In the genomic region with DNA sequence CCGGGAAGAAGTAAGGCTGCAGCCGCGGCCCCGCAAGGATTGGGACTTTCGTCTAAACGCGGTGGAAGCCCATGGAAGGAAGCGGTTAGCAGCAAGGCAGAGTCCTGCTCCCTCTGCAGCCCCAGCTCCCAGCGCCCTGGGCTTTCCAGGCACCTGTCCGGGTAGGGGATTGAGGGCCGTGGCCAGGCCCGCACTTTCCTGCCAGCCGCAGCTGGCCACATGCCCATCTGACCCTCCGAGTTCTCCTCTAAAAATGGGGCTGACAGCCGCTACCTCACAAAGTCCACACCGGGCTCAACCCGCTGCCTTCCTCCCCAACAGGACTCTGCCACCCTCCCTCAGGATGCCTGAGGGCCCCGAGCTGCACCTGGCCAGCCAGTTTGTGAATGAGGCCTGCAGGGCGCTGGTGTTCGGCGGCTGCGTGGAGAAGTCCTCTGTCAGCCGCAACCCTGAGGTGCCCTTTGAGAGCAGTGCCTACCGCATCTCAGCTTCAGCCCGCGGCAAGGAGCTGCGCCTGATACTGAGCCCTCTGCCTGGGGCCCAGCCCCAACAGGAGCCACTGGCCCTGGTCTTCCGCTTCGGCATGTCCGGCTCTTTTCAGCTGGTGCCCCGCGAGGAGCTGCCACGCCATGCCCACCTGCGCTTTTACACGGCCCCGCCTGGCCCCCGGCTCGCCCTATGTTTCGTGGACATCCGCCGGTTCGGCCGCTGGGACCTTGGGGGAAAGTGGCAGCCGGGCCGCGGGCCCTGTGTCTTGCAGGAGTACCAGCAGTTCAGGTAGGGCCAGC, we compare ENCODE assay signal across 8 cellular contexts. TPM values are rescaled to one million over a fixed set of nuclear protein-coding genes. Genes with fewer than 3 reads are reported as not detected.
DNase-seq lines count a peak whose midpoint lies in the region; ATAC-seq and TF ChIP-seq lines count a peak whose summit lies in the region.

No MANE protein-coding gene starts in this region.

- 23 to 32% (median 27%) methylated on average over 26 to 46 of the region's 46 CpGs for WGBS in stomach, 5 donors

- no peak for TF ChIP-seq EP300 in stomach (IDR thresholded peaks at IDR 0.05)

- peak overlapping the region; percentile 55 for H3K4me3 Mint-ChIP-seq in activated T-cell treated with anti-CD3 and anti-CD28 coated beads, Interleukin-2, amount 50 U/mL, for 24 hours

- peak overlapping the region; percentile 70 for H3K4me3 ChIP-seq in astrocyte of the cerebellum (ENCODE audit: low read depth, low read length)
- H3K4me3 ChIP-seq in stomach: peak overlapping the region; percentile 80 to 94 (median 86)

- H3K9me3 Mint-ChIP-seq in activated T-cell treated with anti-CD3 and anti-CD28 coated beads, Interleukin-2, amount 50 U/mL, for 24 hours: no peaks in the 10 kb centered on the region

- peak; percentile 46 for DNase-seq in activated T-cell treated with anti-CD3 and anti-CD28 coated beads, Interleukin-2, amount 50 U/mL, for 24 hours
- DNase-seq in activated T-cell treated with anti-CD3 and anti-CD28 coated beads, Interleukin-2, amount 50 U/mL, for 1 hour: no peak
- DNase-seq in astrocyte of the cerebellum (ENCODE audit: low read depth): no peak
- peak; percentile 58 for DNase-seq in islet precursor cell
- peak; percentile 40 for DNase-seq in stomach
- no peak for DNase-seq in stimulated activated CD4-positive, alpha-beta T cell treated with anti-CD3 and anti-CD28 coated beads, Interleukin-4, amount 100 ng/mL, for 24 hours

- ATAC-seq in GM18511 (IDR thresholded peaks at IDR 0.05; ENCODE audit: unreplicated experiment) (no peak), GM21529 (IDR thresholded peaks at IDR 0.05; ENCODE audit: unreplicated experiment) (no peak)

- H3K4me1 Mint-ChIP-seq in activated T-cell treated with anti-CD3 and anti-CD28 coated beads, Interleukin-2, amount 50 U/mL, for 24 hours (ENCODE audit: low read depth): peaks cover 38% of the 10 kb centered on the region

- H3K27ac ChIP-seq in stomach: peak overlapping the region; percentile 77 to 86 (median 80)

- TF ChIP-seq POLR2A in stomach (IDR thresholded peaks at IDR 0.05): no peak

- H3K27ac Mint-ChIP-seq in activated T-cell treated with anti-CD3 and anti-CD28 coated beads, Interleukin-2, amount 50 U/mL, for 24 hours: peak overlapping the region; percentile 63

- no peak for TF ChIP-seq CTCF in astrocyte of the cerebellum (IDR thresholded peaks at IDR 0.05; ENCODE audit: low read depth, low read length, missing control alignments)
- no peak for TF ChIP-seq CTCF in stomach (IDR thresholded peaks at IDR 0.05)

- peaks cover 8% of the 10 kb centered on the region for H3K27me3 Mint-ChIP-seq in activated T-cell treated with anti-CD3 and anti-CD28 coated beads, Interleukin-2, amount 50 U/mL, for 24 hours

- in situ Hi-C loops in astrocyte of the cerebellum (cut with HindIII; ENCODE audit: low sequenced_read_pairs): no loop called here

- peaks cover 17% of the 10 kb centered on the region for H3K36me3 Mint-ChIP-seq in activated T-cell treated with anti-CD3 and anti-CD28 coated beads, Interleukin-2, amount 50 U/mL, for 24 hours (ENCODE audit: low read depth)

- peaks cover 0 to 6% (median 3%) of the 10 kb centered on the region in 4 donors for H3K36me3 ChIP-seq in stomach

- no peaks in the 10 kb centered on the region for H3K9me3 ChIP-seq in stomach

- peaks cover 0 to 10% (median 0%) of the 10 kb centered on the region in 3 donors for H3K27me3 ChIP-seq in stomach

- H3K4me1 ChIP-seq in stomach: peaks cover 14 to 57% (median 40%) of the 10 kb centered on the region in 4 donors

- intact Hi-C loops in stomach (cut with DNase I; ENCODE audit: low total_unique reads): no loop called here

RNA-seq across cellular contexts. Expression of gene NEIL1, which starts 1.9 kb away (rescaled TPM):
- total RNA-seq in stomach: 100 to 1,000 TPM in 3 of 5 donors, 10 to 100 TPM in 2; 22.2 to 793 (median 111) TPM
- 10 to 100 TPM; 18.2 to 38.6 (median 23.5) TPM for polyA plus RNA-seq in stomach

RNA-seq across cellular contexts. Expression of gene COMMD4, which starts 12.9 kb away (rescaled TPM):
- total RNA-seq in stomach: 100 to 1,000 TPM in 1 of 5 donors, 10 to 100 TPM in 4; 38.5 to 183 (median 61.7) TPM
- polyA plus RNA-seq in stomach: 100 to 1,000 TPM; 102 to 130 (median 123) TPM

RNA-seq across cellular contexts. Expression of gene MAN2C1, which starts 19.6 kb away (rescaled TPM):
- total RNA-seq in stomach: 100 to 1,000 TPM; 256 to 629 (median 539) TPM
- 100 to 1,000 TPM; 103 to 143 (median 135) TPM for polyA plus RNA-seq in stomach

Comparison
In these comparisons a context has a peak if more than half of its experiments do, and no peak if none do; other contexts are left out.
1. DNase-seq: peak in activated T-cell treated with anti-CD3 and anti-CD28 coated beads, Interleukin-2, amount 50 U/mL, for 24 hours (single experiment), islet precursor cell (single experiment) and stomach (single experiment); none in activated T-cell treated with anti-CD3 and anti-CD28 coated beads, Interleukin-2, amount 50 U/mL, for 1 hour (single experiment), astrocyte of the cerebellum (single experiment) and stimulated activated CD4-positive, alpha-beta T cell treated with anti-CD3 and anti-CD28 coated beads, Interleukin-4, amount 100 ng/mL, for 24 hours (single experiment).